In genomic region chr13:46575843-46576242, GRCh38 we compare ENCODE assay signal across 10 cellular contexts. TPM values are rescaled to one million over a fixed set of nuclear protein-coding genes. Genes with fewer than 3 reads are reported as not detected.
DNase-seq lines count a peak whose midpoint lies in the region; ATAC-seq, FAIRE-seq and TF ChIP-seq lines count a peak whose summit lies in the region.
"Had no signal": no experiment of that assay in that cellular context is flagged by ENCODE, and none has a peak within 500 bp of the region (broad histone marks: within the 10 kb centered on the region; RNA-seq: fewer than 3 reads in every experiment).

No MANE protein-coding gene starts in this region.

- H3K9ac ChIP-seq in stomach smooth muscle (ENCODE audit: low read length in 2 of 2) = no peak overlapping the region

- peak overlapping the region; percentile 46 to 72 for H3K27ac ChIP-seq in right atrium auricular region
- H3K27ac ChIP-seq in stomach smooth muscle (ENCODE audit: low read length) = peak overlapping the region; percentile 25

- in situ Hi-C loops in astrocyte of the spinal cord (cut with HindIII; ENCODE audit: low sequenced_read_pairs) = no loop called here

- FAIRE-seq in H54 (lab: Jason Lieb, UNC) = peak; percentile 52
- FAIRE-seq: endothelial cell of umbilical vein had no signal

- CTCF ChIA-PET in activated naive CD4-positive, alpha-beta T cell treated with anti-CD3 and anti-CD28 coated beads for 36 hours (lab: Charles Lee) = no interaction called here

- H3K36me3 ChIP-seq in right atrium auricular region = no peaks in the 10 kb centered on the region
- no peaks in the 10 kb centered on the region for H3K36me3 ChIP-seq in stomach smooth muscle (ENCODE audit: control insufficient read depth in 2 of 2, insufficient read depth in 2 of 2, low read length in 2 of 2)

- peaks cover 2% of the 10 kb centered on the region for H3K36me3 Mint-ChIP-seq in activated naive CD4-positive, alpha-beta T cell treated with anti-CD3 and anti-CD28 coated beads for 36 hours (ENCODE audit: low read depth)
- no peaks in the 10 kb centered on the region for H3K36me3 Mint-ChIP-seq in natural killer cell

- H3K27me3 Mint-ChIP-seq in activated naive CD4-positive, alpha-beta T cell treated with anti-CD3 and anti-CD28 coated beads for 36 hours (ENCODE audit: low read depth) = no peaks in the 10 kb centered on the region
- no peaks in the 10 kb centered on the region for H3K27me3 Mint-ChIP-seq in natural killer cell (ENCODE audit: low read depth in 2 of 2)

- no peak overlapping the region for H3K4me3 Mint-ChIP-seq in activated naive CD4-positive, alpha-beta T cell treated with anti-CD3 and anti-CD28 coated beads for 36 hours
- H3K4me3 Mint-ChIP-seq in natural killer cell = no peak overlapping the region

- H3K27ac Mint-ChIP-seq in activated naive CD4-positive, alpha-beta T cell treated with anti-CD3 and anti-CD28 coated beads for 36 hours = no peak overlapping the region
- peak overlapping the region in 1 of 2 donors; percentile 23 for H3K27ac Mint-ChIP-seq in natural killer cell

- H3K9me3 Mint-ChIP-seq in activated naive CD4-positive, alpha-beta T cell treated with anti-CD3 and anti-CD28 coated beads for 36 hours = no peaks in the 10 kb centered on the region
- H3K9me3 Mint-ChIP-seq in natural killer cell = no peaks in the 10 kb centered on the region

- peaks cover 69% of the 10 kb centered on the region for H3K4me1 Mint-ChIP-seq in activated naive CD4-positive, alpha-beta T cell treated with anti-CD3 and anti-CD28 coated beads for 36 hours (ENCODE audit: low read depth)
- peaks cover 67% of the 10 kb centered on the region in 2 donors for H3K4me1 Mint-ChIP-seq in natural killer cell

- ATAC-seq in GM18520 (IDR thresholded peaks at IDR 0.05; ENCODE audit: unreplicated experiment) (no peak), natural killer cell (no peak)

- H3K9me3 ChIP-seq in right atrium auricular region (no peaks in the 10 kb centered on the region), stomach smooth muscle (ENCODE audit: control insufficient read depth in 2 of 2, low read length in 2 of 2) (no peaks in the 10 kb centered on the region)

- H3K27me3 ChIP-seq in right atrium auricular region (no peaks in the 10 kb centered on the region), stomach smooth muscle (ENCODE audit: control insufficient read depth in 1 of 2, insufficient read depth in 2 of 2, low read length in 2 of 2) (no peaks in the 10 kb centered on the region)

- DNase-seq in H54 (ENCODE audit: insufficient read length, low spot score) (peak; percentile 23), astrocyte of the spinal cord (ENCODE audit: low read depth, low spot score) (peak; percentile 71), right atrium auricular region (ENCODE audit: low spot score) (peak; percentile 63), natural killer cell (no peak)
- DNase-seq in activated CD8-positive, alpha-beta memory T cell treated with anti-CD3 and anti-CD28 coated beads, Interleukin-2, amount 50 U/mL, for 48 hours = no peak
- no peak for DNase-seq in activated naive CD4-positive, alpha-beta T cell treated with anti-CD3 and anti-CD28 coated beads for 36 hours
- DNase-seq: SHP77 had no signal

- intact Hi-C loops in activated naive CD4-positive, alpha-beta T cell treated with anti-CD3 and anti-CD28 coated beads for 36 hours (cut with micrococcal nuclease) = no loop called here
- intact Hi-C loops in natural killer cell (cut with micrococcal nuclease) = no loop called here

- TF ChIP-seq CTCF in astrocyte of the spinal cord (IDR thresholded peaks at IDR 0.05; ENCODE audit: low read depth, low read length) (no peak), right atrium auricular region (IDR thresholded peaks at IDR 0.05) (no peak), natural killer cell (IDR thresholded peaks at IDR 0.05) (no peak)

- H3K4me1 ChIP-seq in right atrium auricular region (peaks cover 0 to 83% of the 10 kb centered on the region in 2 donors), stomach smooth muscle (ENCODE audit: control insufficient read depth, insufficient read depth, low read length) (peaks cover 49% of the 10 kb centered on the region)

- no peak for TF ChIP-seq POLR2A in H54 (IDR thresholded peaks at IDR 0.05; ENCODE audit: low read depth, low read length)

- H3K4me3 ChIP-seq in astrocyte of the spinal cord (ENCODE audit: low read depth, low read length) (no peak overlapping the region), right atrium auricular region (no peak overlapping the region), stomach smooth muscle (ENCODE audit: low read length in 2 of 2) (peak overlapping the region in 1 of 2 donors; percentile 16)

RNA-seq across cellular contexts. Expression of gene LRCH1, which starts 22.9 kb away (rescaled TPM):
- total RNA-seq in right atrium auricular region = 10 to 100 TPM in 1 of 2 donors, 1 to 10 TPM in 1; 6.9 to 10.9 TPM
- total RNA-seq in activated naive CD4-positive, alpha-beta T cell treated with anti-CD3 and anti-CD28 coated beads for 36 hours = 10 to 100 TPM; 14.6 to 15.1 TPM
- 10 to 100 TPM; 23.7 to 32.2 (median 29.6) TPM for total RNA-seq in natural killer cell

Comparison
In these comparisons a context has a peak if more than half of its experiments do, and no peak if none do; other contexts are left out.
1. DNase-seq: peak in H54 (single experiment), astrocyte of the spinal cord (single experiment) and right atrium auricular region (single experiment); none in activated CD8-positive, alpha-beta memory T cell treated with anti-CD3 and anti-CD28 coated beads, Interleukin-2, amount 50 U/mL, for 48 hours (single experiment), activated naive CD4-positive, alpha-beta T cell treated with anti-CD3 and anti-CD28 coated beads for 36 hours (single experiment) and natural killer cell (single experiment).